Comparison of ENCODE assay signal across 33 cellular contexts in the genomic region with DNA sequence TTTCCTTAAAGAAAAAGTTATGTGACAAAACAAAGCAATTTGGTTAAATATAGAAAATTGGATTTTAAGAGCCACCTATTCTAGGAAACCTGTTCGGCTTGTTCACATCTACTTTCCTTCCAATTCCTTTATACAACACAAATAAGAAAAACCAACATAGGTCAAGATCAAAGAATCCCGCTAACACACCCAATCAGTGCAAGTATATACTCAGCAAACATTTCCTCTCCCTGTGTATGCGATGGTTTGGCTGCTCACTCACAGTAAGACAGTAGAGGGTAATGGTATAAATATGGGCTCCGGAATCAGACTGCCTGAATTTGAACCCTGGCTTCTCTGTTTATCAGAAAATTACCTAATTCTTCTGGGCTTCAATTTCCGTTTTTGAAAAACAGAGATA.
"Had no signal": no experiment of that assay in that cellular context is flagged by ENCODE, and none has a peak within 500 bp of the region (broad histone marks: within the 10 kb centered on the region; RNA-seq: fewer than 3 reads in every experiment).

No MANE protein-coding gene starts in this region.

- DNase-seq: activated B cell treated with CpG ODN at 0.5 μM for 24 hours; activated CD4-positive, alpha-beta memory T cell treated with anti-CD3 and anti-CD28 coated beads, Interleukin-2, amount 10 ng/mL, durations not matched to agents 7 days and 5 days; activated CD4-positive, alpha-beta T cell treated with anti-CD3 and anti-CD28 coated beads for 48 hours; activated CD4-positive, CD25-positive, alpha-beta regulatory T cell treated with anti-CD3 and anti-CD28 coated beads, Interleukin-2, amount 50 U/mL, for 72 hours; activated CD8-positive, alpha-beta memory T cell treated with anti-CD3 and anti-CD28 coated beads for 24 hours; activated CD8-positive, alpha-beta memory T cell treated with anti-CD3 and anti-CD28 coated beads, Interleukin-2, amount 10 ng/mL, durations not matched to agents 7 days and 5 days; activated CD8-positive, alpha-beta memory T cell treated with anti-CD3 and anti-CD28 coated beads, Interleukin-2, amount 50 U/mL, for 48 hours; activated effector memory CD4-positive, alpha-beta T cell treated with Interleukin-2 at 50 U/mL for 16 hours; activated naive CD4-positive, alpha-beta T cell; activated naive CD4-positive, alpha-beta T cell treated with anti-CD3 and anti-CD28 coated beads, Interleukin-2, amount 50 U/mL, for 16 hours; activated naive CD8-positive, alpha-beta T cell treated with anti-CD3 and anti-CD28 coated beads for 36 hours; activated T-cell treated with anti-CD3 and anti-CD28 coated beads, Interleukin-2, amount 50 U/mL, for 48 hours; amygdala; Karpas-422; KBM-7; MG63; NCI-H1048; NCI-H1105 treated with DMSO at 0.1 percent for 48 hours; NCI-H1436; NCI-H1694; NCI-H1930; NCI-H2081 treated with DMSO at 0.1 percent for 48 hours; NCI-H226; NCI-H524 treated with DMSO at 0.1 percent for 48 hours; SIG-M5; T-cell; T-helper 17 cell had no signal

- H3K27ac Mint-ChIP-seq: activated B cell treated with CpG ODN at 0.5 μM for 24 hours; activated CD4-positive, alpha-beta memory T cell treated with anti-CD3 and anti-CD28 coated beads, Interleukin-2, amount 10 ng/mL, durations not matched to agents 7 days and 5 days; activated CD8-positive, alpha-beta memory T cell treated with anti-CD3 and anti-CD28 coated beads, Interleukin-2, amount 10 ng/mL, durations not matched to agents 7 days and 5 days; activated naive CD8-positive, alpha-beta T cell treated with anti-CD3 and anti-CD28 coated beads for 36 hours; T-cell; T-helper 17 cell had no signal

- H3K4me1 Mint-ChIP-seq: activated B cell treated with CpG ODN at 0.5 μM for 24 hours; activated CD4-positive, alpha-beta memory T cell treated with anti-CD3 and anti-CD28 coated beads, Interleukin-2, amount 10 ng/mL, durations not matched to agents 7 days and 5 days; activated CD8-positive, alpha-beta memory T cell treated with anti-CD3 and anti-CD28 coated beads, Interleukin-2, amount 10 ng/mL, durations not matched to agents 7 days and 5 days; activated naive CD8-positive, alpha-beta T cell treated with anti-CD3 and anti-CD28 coated beads for 36 hours; T-cell; T-helper 17 cell had no signal

- H3K27me3 ChIP-seq: ascending aorta, cardiac muscle cell, MG63 had no signal

- ATAC-seq: activated CD8-positive, alpha-beta memory T cell treated with anti-CD3 and anti-CD28 coated beads, Interleukin-2, amount 10 ng/mL, durations not matched to agents 7 days and 5 days; Right ventricle myocardium inferior; SK-N-SH treated with all-trans-retinoic acid at 6 μM for 48 hours; T-cell; T-helper 17 cell had no signal

- H3K27me3 Mint-ChIP-seq: activated B cell treated with CpG ODN at 0.5 μM for 24 hours; activated CD4-positive, alpha-beta memory T cell treated with anti-CD3 and anti-CD28 coated beads, Interleukin-2, amount 10 ng/mL, durations not matched to agents 7 days and 5 days; activated CD8-positive, alpha-beta memory T cell treated with anti-CD3 and anti-CD28 coated beads, Interleukin-2, amount 10 ng/mL, durations not matched to agents 7 days and 5 days; activated naive CD8-positive, alpha-beta T cell treated with anti-CD3 and anti-CD28 coated beads for 36 hours; T-cell; T-helper 17 cell had no signal

- H3K27ac ChIP-seq: ascending aorta, cardiac muscle cell, RWPE1, VCaP had no signal

- H3K4me3 ChIP-seq: ascending aorta, cardiac muscle cell, MG63 had no signal

- H3K36me3 Mint-ChIP-seq: activated CD8-positive, alpha-beta memory T cell treated with anti-CD3 and anti-CD28 coated beads, Interleukin-2, amount 10 ng/mL, durations not matched to agents 7 days and 5 days; activated naive CD8-positive, alpha-beta T cell treated with anti-CD3 and anti-CD28 coated beads for 36 hours; T-cell had no signal

- H3K36me3 ChIP-seq: ascending aorta, cardiac muscle cell, MG63 had no signal

- H3K4me1 ChIP-seq: ascending aorta had no signal

- H3K4me3 Mint-ChIP-seq: activated B cell treated with CpG ODN at 0.5 μM for 24 hours; activated CD4-positive, alpha-beta memory T cell treated with anti-CD3 and anti-CD28 coated beads, Interleukin-2, amount 10 ng/mL, durations not matched to agents 7 days and 5 days; activated CD8-positive, alpha-beta memory T cell treated with anti-CD3 and anti-CD28 coated beads, Interleukin-2, amount 10 ng/mL, durations not matched to agents 7 days and 5 days; activated naive CD8-positive, alpha-beta T cell treated with anti-CD3 and anti-CD28 coated beads for 36 hours; T-cell; T-helper 17 cell had no signal

- H3K9me3 ChIP-seq: ascending aorta, MG63 had no signal
